17 cellular contexts compared by ENCODE assay signal in the genomic region with DNA sequence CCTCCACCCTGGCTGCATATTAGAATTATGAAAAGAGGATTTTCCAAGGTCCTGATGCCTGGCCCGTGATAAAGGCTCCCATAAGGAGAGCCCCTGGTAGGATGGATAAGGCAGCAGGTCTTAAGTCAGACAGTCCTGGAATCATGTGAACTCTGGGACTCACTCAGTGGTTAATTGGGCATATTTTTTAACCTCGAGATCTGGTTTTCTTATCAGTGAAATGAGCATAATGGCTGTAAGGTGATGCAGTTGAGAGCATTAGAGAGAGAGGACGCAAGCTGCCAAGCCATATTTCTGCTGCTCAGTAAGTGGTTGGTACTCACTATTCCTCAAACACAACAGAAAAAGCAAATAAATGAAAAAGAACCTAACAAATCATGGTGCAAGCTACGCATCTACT. TPM values are rescaled to one million over a fixed set of nuclear protein-coding genes. Genes with fewer than 3 reads are reported as not detected.
DNase-seq lines count a peak whose midpoint lies in the region; ATAC-seq and TF ChIP-seq lines count a peak whose summit lies in the region.
"Had no signal": no experiment of that assay in that cellular context is flagged by ENCODE, and none has a peak within 500 bp of the region (broad histone marks: within the 10 kb centered on the region; RNA-seq: fewer than 3 reads in every experiment).

No MANE protein-coding gene starts in this region.

- no peak for DNase-seq in activated naive CD4-positive, alpha-beta T cell treated with anti-CD3 and anti-CD28 coated beads, Interleukin-2, amount 10 ng/mL, durations not matched to agents 7 days and 5 days
- no peak for DNase-seq in activated naive CD4-positive, alpha-beta T cell treated with Interleukin-2 at 50 U/mL for 16 hours
- DNase-seq in natural killer cell treated with Interleukin-12 subunit alpha and Interleukin-12 subunit beta and Interleukin-15 and Interleukin-18, amount 100 ng/mL, for 72 hours (ENCODE audit: low spot score): no peak
- DNase-seq in head of caudate nucleus: no peak
- DNase-seq in NCI-H1436 (lab: John Stamatoyannopoulos, UW): no peak
- DNase-seq: ACHN, H7, KG1, MG63, NCI-H1105, NCI-H1930, NCI-H2171, NCI-H446 treated with DMSO at 0.1 percent for 48 hours, NCI-H748 treated with DMSO at 0.1 percent for 48 hours had no signal

- no peak overlapping the region for H3K4me3 Mint-ChIP-seq in activated naive CD4-positive, alpha-beta T cell treated with anti-CD3 and anti-CD28 coated beads, Interleukin-2, amount 10 ng/mL, durations not matched to agents 7 days and 5 days
- H3K4me3 Mint-ChIP-seq in natural killer cell treated with Interleukin-12 subunit alpha and Interleukin-12 subunit beta and Interleukin-15 and Interleukin-18, amount 100 ng/mL, for 72 hours: peak overlapping the region; percentile 90
- H3K4me3 Mint-ChIP-seq: B cell had no signal

- intact Hi-C loops in head of caudate nucleus (cut with DNase I): no loop called here

- no peak for ATAC-seq in natural killer cell treated with Interleukin-12 subunit alpha and Interleukin-12 subunit beta and Interleukin-15 and Interleukin-18, amount 100 ng/mL, for 72 hours
- ATAC-seq in GM18858 (IDR thresholded peaks at IDR 0.05; ENCODE audit: unreplicated experiment): no peak

- no peak for TF ChIP-seq CTCF in VCaP (conservative IDR thresholded peaks at IDR 0.05)

- H3K9me3 Mint-ChIP-seq in activated naive CD4-positive, alpha-beta T cell treated with anti-CD3 and anti-CD28 coated beads, Interleukin-2, amount 10 ng/mL, durations not matched to agents 7 days and 5 days: no peaks in the 10 kb centered on the region
- H3K9me3 Mint-ChIP-seq in natural killer cell treated with Interleukin-12 subunit alpha and Interleukin-12 subunit beta and Interleukin-15 and Interleukin-18, amount 100 ng/mL, for 72 hours: no peaks in the 10 kb centered on the region

- H3K27ac Mint-ChIP-seq in activated naive CD4-positive, alpha-beta T cell treated with anti-CD3 and anti-CD28 coated beads, Interleukin-2, amount 10 ng/mL, durations not matched to agents 7 days and 5 days: peak overlapping the region; percentile 37
- peak overlapping the region; percentile 91 to 93 for H3K27ac Mint-ChIP-seq in natural killer cell treated with Interleukin-12 subunit alpha and Interleukin-12 subunit beta and Interleukin-15 and Interleukin-18, amount 100 ng/mL, for 72 hours
- H3K27ac Mint-ChIP-seq: B cell had no signal

- H3K27me3 Mint-ChIP-seq in activated naive CD4-positive, alpha-beta T cell treated with anti-CD3 and anti-CD28 coated beads, Interleukin-2, amount 10 ng/mL, durations not matched to agents 7 days and 5 days: peaks cover 2% of the 10 kb centered on the region
- no peaks in the 10 kb centered on the region for H3K27me3 Mint-ChIP-seq in natural killer cell treated with Interleukin-12 subunit alpha and Interleukin-12 subunit beta and Interleukin-15 and Interleukin-18, amount 100 ng/mL, for 72 hours

- H3K27ac ChIP-seq in VCaP: peak overlapping the region; percentile 91

- H3K4me1 Mint-ChIP-seq in activated naive CD4-positive, alpha-beta T cell treated with anti-CD3 and anti-CD28 coated beads, Interleukin-2, amount 10 ng/mL, durations not matched to agents 7 days and 5 days: peaks cover 60% of the 10 kb centered on the region
- H3K4me1 Mint-ChIP-seq in natural killer cell treated with Interleukin-12 subunit alpha and Interleukin-12 subunit beta and Interleukin-15 and Interleukin-18, amount 100 ng/mL, for 72 hours (ENCODE audit: low read depth in 2 of 2): peaks cover 76 to 92% of the 10 kb centered on the region in 2 donors

- CTCF ChIA-PET in activated naive CD4-positive, alpha-beta T cell treated with anti-CD3 and anti-CD28 coated beads, Interleukin-2, amount 10 ng/mL, durations not matched to agents 7 days and 5 days (lab: Charles Lee): interaction anchor here (1.0 to 6.0 kb wide), 4 partner anchors 13 to 133 kb away, joined by 5 to 28 read pairs (median 10); no protein-coding TSS in a partner anchor

- H3K36me3 Mint-ChIP-seq in activated naive CD4-positive, alpha-beta T cell treated with anti-CD3 and anti-CD28 coated beads, Interleukin-2, amount 10 ng/mL, durations not matched to agents 7 days and 5 days: peaks cover 6% of the 10 kb centered on the region
- H3K36me3 Mint-ChIP-seq in natural killer cell treated with Interleukin-12 subunit alpha and Interleukin-12 subunit beta and Interleukin-15 and Interleukin-18, amount 100 ng/mL, for 72 hours: peaks cover 12% of the 10 kb centered on the region

RNA-seq across cellular contexts. Expression of a gene that starts 57.6 kb away (rescaled TPM):
- 10 to 100 TPM; 49.3 to 52.1 TPM for total RNA-seq in natural killer cell treated with Interleukin-12 subunit alpha and Interleukin-12 subunit beta and Interleukin-15 and Interleukin-18, amount 100 ng/mL, for 72 hours
